In genomic region chr7:100120518-100121085, GRCh38 we compare ENCODE assay signal across 9 cellular contexts. TPM values are rescaled to one million over a fixed set of nuclear protein-coding genes. Genes with fewer than 3 reads are reported as not detected.
A peak's percentile ranks its signal among the peaks of the same experiment; 100 is the strongest.
DNase-seq lines count a peak whose midpoint lies in the region; ATAC-seq and TF ChIP-seq lines count a peak whose summit lies in the region.
"Had no signal": no experiment of that assay in that cellular context is flagged by ENCODE, and none has a peak within 500 bp of the region (broad histone marks: within the 10 kb centered on the region; RNA-seq: fewer than 3 reads in every experiment).

No MANE protein-coding gene starts in this region.

- H3K9ac ChIP-seq in neural progenitor cell = no peak overlapping the region

- peak overlapping the region; percentile 84 for H3K4me2 ChIP-seq in neural progenitor cell

- peaks cover 14% of the 10 kb centered on the region for H3K4me1 ChIP-seq in effector memory CD4-positive, alpha-beta T cell (ENCODE audit: control insufficient read depth, insufficient read depth, low read length, poor library complexity, severe bottlenecking)
- peaks cover 12% of the 10 kb centered on the region for H3K4me1 ChIP-seq in neural progenitor cell

- no peaks in the 10 kb centered on the region for H3K9me3 ChIP-seq in effector memory CD4-positive, alpha-beta T cell (ENCODE audit: control insufficient read depth, low read length)
- H3K9me3 ChIP-seq in neural progenitor cell (ENCODE audit: low read depth) = no peaks in the 10 kb centered on the region

- no peak for TF ChIP-seq CTCF in CD14-positive monocyte (IDR thresholded peaks at IDR 0.05)
- no peak for TF ChIP-seq CTCF in neural progenitor cell (IDR thresholded peaks at IDR 0.05)

- H3K27ac Mint-ChIP-seq in CD14-positive monocyte (peak overlapping the region; percentile 22 to 99 (median 98)), neural progenitor cell (peak overlapping the region; percentile 5)

- ATAC-seq in HG02870 (IDR thresholded peaks at IDR 0.05; ENCODE audit: unreplicated experiment) (no peak), HG02798 (IDR thresholded peaks at IDR 0.05; ENCODE audit: poor library complexity, unreplicated experiment) (no peak)

- peaks cover 36% of the 10 kb centered on the region for H3K79me2 ChIP-seq in neural progenitor cell (ENCODE audit: low read depth)

- H3K27me3 ChIP-seq in effector memory CD4-positive, alpha-beta T cell (replicated peaks; ENCODE audit: control insufficient read depth, insufficient read depth, low read length, poor library complexity, severe bottlenecking) = no peaks in the 10 kb centered on the region
- H3K27me3 ChIP-seq in neural progenitor cell = no peaks in the 10 kb centered on the region

- H3K36me3 Mint-ChIP-seq in CD14-positive monocyte (peaks cover 2 to 5% of the 10 kb centered on the region in 2 donors), neural progenitor cell (peaks cover 15% of the 10 kb centered on the region)

- H3K9me3 Mint-ChIP-seq in CD14-positive monocyte (no peaks in the 10 kb centered on the region), neural progenitor cell (no peaks in the 10 kb centered on the region)

- H3K36me3 ChIP-seq in effector memory CD4-positive, alpha-beta T cell (ENCODE audit: control insufficient read depth, insufficient read depth, low read length) = peaks cover 17% of the 10 kb centered on the region
- no peaks in the 10 kb centered on the region for H3K36me3 ChIP-seq in neural progenitor cell

- DNase-seq in CD14-positive monocyte (ENCODE audit: low spot score) (no peak), NCI-H82 treated with DMSO at 0.1 percent for 48 hours (lab: John Stamatoyannopoulos, UW; ENCODE audit: unreplicated experiment) (peak; percentile 28), neural progenitor cell (ENCODE audit: low spot score) (no peak), CD1c-positive myeloid dendritic cell (ENCODE audit: extremely low spot score) (no peak), SIG-M5 treated with dmso at 0.1 percent for 504 hours (lab: John Stamatoyannopoulos, UW; ENCODE audit: unreplicated experiment) (no peak)
- no peak for DNase-seq in effector memory CD4-positive, alpha-beta T cell
- DNase-seq: cortex of kidney had no signal

- no peak overlapping the region for H2AFZ ChIP-seq in neural progenitor cell (replicated peaks)

- H4K20me1 ChIP-seq in neural progenitor cell (ENCODE audit: low read depth) = no peaks in the 10 kb centered on the region

- intact Hi-C loops in CD14-positive monocyte (cut with micrococcal nuclease) = loop anchor here in 1 of 2 donors (10.0 kb wide), 1 partner anchor 554 kb away; the partner anchor contains the start of gene GNB2

- H3K27ac ChIP-seq in effector memory CD4-positive, alpha-beta T cell (ENCODE audit: insufficient read depth, low read length, poor library complexity, severe bottlenecking) = peak overlapping the region; percentile 96
- H3K27ac ChIP-seq in neural progenitor cell = no peak overlapping the region

- H3K4me3 Mint-ChIP-seq in CD14-positive monocyte (peak overlapping the region in 1 of 2 donors; percentile 13), neural progenitor cell (peak overlapping the region; percentile 99)

- peaks cover 31% of the 10 kb centered on the region for H3F3A ChIP-seq in neural progenitor cell (ENCODE audit: low read depth)

- H3K4me1 Mint-ChIP-seq in CD14-positive monocyte (peaks cover 49% of the 10 kb centered on the region), neural progenitor cell (peaks cover 25% of the 10 kb centered on the region)

- peak overlapping the region; percentile 90 for H3K4me3 ChIP-seq in effector memory CD4-positive, alpha-beta T cell (ENCODE audit: insufficient read depth, low read depth, low read length, poor library complexity, severe bottlenecking)
- H3K4me3 ChIP-seq in neural progenitor cell = peak overlapping the region; percentile 99

- H3K27me3 Mint-ChIP-seq in CD14-positive monocyte (ENCODE audit: low read depth in 3 of 3) (no peaks in the 10 kb centered on the region), neural progenitor cell (ENCODE audit: insufficient read depth, low read depth) (peaks cover 4% of the 10 kb centered on the region)

RNA-seq across cellular contexts. Expression of gene CNPY4, which starts 1.2 kb away (rescaled TPM):
- polyA plus RNA-seq in CD14-positive monocyte = 1 to 10 TPM; 6.2 TPM
- total RNA-seq in neural progenitor cell (ENCODE audit: low replicate concordance) = 25.8 and 26.7 TPM in 2 replicates

RNA-seq across cellular contexts. Expression of gene TAF6, which starts 1.4 kb away (rescaled TPM):
- 10 to 100 TPM in 1 of 2 donors, 1 to 10 TPM in 1; 9.6 to 11.0 TPM for polyA plus RNA-seq in CD14-positive monocyte
- total RNA-seq in neural progenitor cell (ENCODE audit: low replicate concordance) = 66.1 and 88.3 TPM in 2 replicates

RNA-seq across cellular contexts. Expression of gene MBLAC1, which starts 6.2 kb away (rescaled TPM):
- polyA plus RNA-seq in CD14-positive monocyte = under 1 TPM; 0.59 to 0.81 TPM
- total RNA-seq in neural progenitor cell (ENCODE audit: low replicate concordance) = 1.6 and 2.7 TPM in 2 replicates

RNA-seq across cellular contexts. Expression of gene AP4M1, which starts 19.2 kb away (rescaled TPM):
- 10 to 100 TPM; 10.5 to 13.1 TPM for polyA plus RNA-seq in CD14-positive monocyte
- total RNA-seq in neural progenitor cell (ENCODE audit: low replicate concordance) = 15.3 and 15.4 TPM in 2 replicates

RNA-seq across cellular contexts. Expression of gene MCM7, which starts 19.4 kb away (rescaled TPM):
- polyA plus RNA-seq in CD14-positive monocyte = 1 to 10 TPM; 6.9 to 8.8 TPM
- 206 and 297 TPM in 2 replicates for total RNA-seq in neural progenitor cell (ENCODE audit: low replicate concordance)
